Comparison of ENCODE assay signal across 8 cellular contexts in the genomic region with DNA sequence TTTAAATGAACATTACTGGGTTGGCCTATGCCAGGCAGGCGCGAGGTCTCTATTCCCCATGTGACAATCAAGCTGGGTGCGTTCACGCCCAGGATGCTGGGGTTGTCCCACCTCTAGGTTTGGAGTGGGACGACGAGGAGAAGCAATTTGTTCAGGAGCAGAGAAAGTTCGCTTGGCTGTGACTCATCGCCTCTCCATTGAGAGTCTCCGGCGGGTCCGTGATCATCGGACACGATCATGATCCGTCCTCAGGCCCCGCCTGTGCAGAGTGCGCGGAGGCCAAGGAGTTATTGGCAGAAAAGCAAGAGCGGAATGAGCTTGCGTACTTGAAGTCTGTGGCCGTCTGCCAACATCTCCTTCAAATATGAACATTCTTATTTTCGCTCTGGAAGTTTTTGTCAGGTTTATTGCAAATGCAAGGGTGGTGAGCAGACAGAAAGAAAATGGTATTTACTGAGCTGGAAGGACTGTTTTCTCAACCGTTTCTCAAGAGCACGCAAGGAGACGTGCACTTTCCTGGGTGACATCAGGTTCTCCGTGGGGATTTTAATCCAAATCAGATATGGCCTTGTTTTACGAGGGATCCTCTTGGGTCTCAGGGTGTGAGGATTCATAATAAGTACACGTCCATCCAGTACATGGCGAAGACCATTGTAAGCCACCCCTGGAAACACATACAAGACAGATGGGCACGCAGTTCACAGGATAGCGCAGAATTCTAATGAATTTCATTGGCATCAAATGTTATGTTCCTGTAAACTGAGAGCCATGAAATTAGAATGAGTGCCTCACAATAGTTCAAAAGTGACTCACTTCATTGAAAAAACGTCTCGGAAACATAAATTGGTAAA.
DNase-seq lines count a peak whose midpoint lies in the region; ATAC-seq and TF ChIP-seq lines count a peak whose summit lies in the region.

No MANE protein-coding gene starts in this region.

- no peak overlapping the region for H2BK12ac ChIP-seq in H9 (ENCODE audit: insufficient read length, low read depth, low read length)

- TF ChIP-seq CTCF in H9 (conservative IDR thresholded peaks at IDR 0.05), result no peak

- no peak overlapping the region for H2BK20ac ChIP-seq in H9 (ENCODE audit: low read depth, low read length, poor library complexity, severe bottlenecking)

- H3T11ph ChIP-seq in H9 (ENCODE audit: low read length), result no peak overlapping the region

- H2AK5ac ChIP-seq in H9 (ENCODE audit: insufficient read length, low read length), result no peak overlapping the region

- H3K36me3 ChIP-seq in skeletal muscle tissue (ENCODE audit: control insufficient read depth in 3 of 3, insufficient read depth in 3 of 3, low read length in 3 of 3), result no peaks in the 10 kb centered on the region

- H2BK5ac ChIP-seq in H9 (ENCODE audit: insufficient read length, low read length), result no peak overlapping the region

- no peak overlapping the region for H3K23ac ChIP-seq in H9 (ENCODE audit: insufficient read length, low read depth, low read length)

- H3K4me1 ChIP-seq in skeletal muscle tissue (ENCODE audit: control insufficient read depth in 3 of 3, insufficient read depth in 3 of 3, low read length in 3 of 3) (peaks cover 34 to 45% (median 37%) of the 10 kb centered on the region in 3 donors), H9 (ENCODE audit: insufficient read depth, low read length) (no peaks in the 10 kb centered on the region)

- H3K79me2 ChIP-seq in H9 (ENCODE audit: insufficient read depth, low read length), result no peaks in the 10 kb centered on the region

- H2BK15ac ChIP-seq in H9 (ENCODE audit: low read depth, low read length), result no peak overlapping the region

- no peak overlapping the region for H3K18ac ChIP-seq in H9 (ENCODE audit: insufficient read length, low read depth, low read length)

- peak overlapping the region; percentile 44 to 62 (median 55) for H3K4me3 ChIP-seq in skeletal muscle tissue (ENCODE audit: low read length in 3 of 3)

- intact Hi-C loops in cardiac septum (cut with DNase I), result no loop called here

- H3K27me3 ChIP-seq in skeletal muscle tissue (ENCODE audit: control insufficient read depth in 3 of 3, insufficient read depth in 3 of 3, low read length in 3 of 3) (peaks cover 0 to 9% (median 7%) of the 10 kb centered on the region in 3 donors), H9 (ENCODE audit: insufficient read depth, low read length) (no peaks in the 10 kb centered on the region)

- H4K91ac ChIP-seq in H9 (ENCODE audit: insufficient read length, low read depth, low read length), result no peak overlapping the region

- no peak overlapping the region for H3K14ac ChIP-seq in H9 (ENCODE audit: insufficient read depth, low read length)

- H3K4me2 ChIP-seq in H9 (ENCODE audit: insufficient read depth, insufficient read length, low read length), result no peak overlapping the region

- no peak overlapping the region for H2BK120ac ChIP-seq in H9 (ENCODE audit: low read depth, low read length, poor library complexity, severe bottlenecking)

- H2AFZ ChIP-seq in H9 (ENCODE audit: low read length), result no peak overlapping the region

- H3K4me3 Mint-ChIP-seq in T-helper 17 cell (no peak overlapping the region), H9 (no peak overlapping the region)

- in situ Hi-C loops in G401 (cut with HindIII; ENCODE audit: low sequenced_read_pairs), result no loop called here

- H3K27ac Mint-ChIP-seq in T-helper 17 cell (peak overlapping the region; percentile 39), H9 (no peak overlapping the region)

- no peaks in the 10 kb centered on the region for H3K23me2 ChIP-seq in H9 (ENCODE audit: insufficient read length, low read depth, low read length, poor library complexity, severe bottlenecking)

- no peaks in the 10 kb centered on the region for H3K79me1 ChIP-seq in H9 (ENCODE audit: insufficient read depth, low read depth, low read length, poor library complexity, severe bottlenecking)

- H3K9me3 ChIP-seq in T-helper 17 cell (ENCODE audit: control insufficient read depth, low read length, poor library complexity, severe bottlenecking) (no peaks in the 10 kb centered on the region), skeletal muscle tissue (ENCODE audit: control insufficient read depth in 3 of 3, low read length in 3 of 3) (no peaks in the 10 kb centered on the region), H9 (ENCODE audit: control insufficient read depth, low read depth, low read length) (no peaks in the 10 kb centered on the region)

- no peak overlapping the region for H3K56ac ChIP-seq in H9 (ENCODE audit: insufficient read length, low read depth, low read length)

- H4K5ac ChIP-seq in H9 (ENCODE audit: insufficient read length, low read depth, low read length), result no peak overlapping the region

- H3K27ac ChIP-seq in skeletal muscle tissue (ENCODE audit: low read depth, low read length), result peak overlapping the region; percentile 69
- H3K27ac ChIP-seq in H9 (ENCODE audit: insufficient read length, low read depth, low read length), result no peak overlapping the region

- peaks cover 33% of the 10 kb centered on the region for H3K27me3 Mint-ChIP-seq in T-helper 17 cell
- peaks cover 4% of the 10 kb centered on the region for H3K27me3 Mint-ChIP-seq in H9 (ENCODE audit: low read depth)

- no peaks in the 10 kb centered on the region for H4K20me1 ChIP-seq in H9 (ENCODE audit: control insufficient read depth, insufficient read depth, insufficient read length)

- ATAC-seq in T-helper 17 cell (no peak), GM21423 (IDR thresholded peaks at IDR 0.05; ENCODE audit: unreplicated experiment) (no peak)

- no peak overlapping the region for H3K4ac ChIP-seq in H9 (ENCODE audit: low read depth, low read length)

- peak; percentile 28 for DNase-seq in G401 (ENCODE audit: low spot score)
- DNase-seq in T-helper 17 cell, result no peak
- DNase-seq in cardiac septum (ENCODE audit: low spot score), result peak; percentile 88
- DNase-seq in H9, result no peak
- no peak for DNase-seq in NCI-H1930 (lab: John Stamatoyannopoulos, UW)
- no peak for DNase-seq in hippocampal formation (lab: John Stamatoyannopoulos, UW)

- no peak overlapping the region for H4K8ac ChIP-seq in H9 (replicated peaks; ENCODE audit: insufficient read length, low read depth, low read length)

- peaks cover 3% of the 10 kb centered on the region for H3K36me3 Mint-ChIP-seq in T-helper 17 cell (ENCODE audit: low read depth)
- no peaks in the 10 kb centered on the region for H3K36me3 Mint-ChIP-seq in H9 (ENCODE audit: insufficient read depth in 1 of 3, low read depth in 3 of 3)

- WGBS in H9 (ENCODE audit: extremely low coverage, insufficient read length, low lambda C conversion rate), result no CpG with 5 or more reads among the region's 32 CpGs

- H3K4me1 Mint-ChIP-seq in T-helper 17 cell (peaks cover 2% of the 10 kb centered on the region), H9 (peaks cover 0 to 3% of the 10 kb centered on the region in 2 experiments; a peak in 1 of 4 replicates)

- H3K9me3 Mint-ChIP-seq in H9, result no peaks in the 10 kb centered on the region

- H3K9ac ChIP-seq in skeletal muscle tissue (ENCODE audit: low read depth in 1 of 3, low read length in 3 of 3), result peak overlapping the region; percentile 27 to 74 (median 63)
- no peak overlapping the region for H3K9ac ChIP-seq in H9 (ENCODE audit: extremely low read depth, insufficient read length, low read length)

Comparison
In these comparisons a context has a peak if more than half of its experiments do, and no peak if none do; other contexts are left out.
1. DNase-seq: peak in G401 (single experiment) and cardiac septum (single experiment); none in T-helper 17 cell (0 of 3), H9 (single experiment), NCI-H1930 (0 of 2) and hippocampal formation (0 of 2).